Comparison of ENCODE assay signal across 1 cellular context in genomic region chr5:66041612-66042011, GRCh38.
TF ChIP-seq lines count a peak whose summit lies in the region.

No MANE protein-coding gene starts in this region.

TF ChIP-seq in K562, 482 proteins besides CTCF, POLR2A, EP300 and RAD21 (continued from another document):
- TF ChIP-seq E2F6 (IDR thresholded peaks at IDR 0.05; ENCODE audit: borderline replicate concordance in 1 of 2, extremely low read depth in 1 of 2, insufficient read depth in 1 of 2, insufficient read length in 1 of 2, low read depth in 1 of 2, low read length in 1 of 2, poor library complexity in 1 of 2, severe bottlenecking in 1 of 2) (no peak), MEF2A (IDR thresholded peaks at IDR 0.05; ENCODE audit: control insufficient read depth, low read depth, low read length) (no peak), HIVEP1 (CRISPR knock-in tag; IDR thresholded peaks at IDR 0.05) (no peak), ARID2 (IDR thresholded peaks at IDR 0.05) (no peak), RBM25 (IDR thresholded peaks at IDR 0.05; ENCODE audit: low read depth, low read length, severe bottlenecking) (no peak), TAF1 (IDR thresholded peaks at IDR 0.05; ENCODE audit: control insufficient read depth, extremely low read depth, insufficient read depth, low read length, severe bottlenecking) (no peak)
